ENCODE assay signal across 17 cellular contexts in genomic region chr6:15734118-15734897, GRCh38.
A peak's percentile ranks its signal among the peaks of the same experiment; 100 is the strongest.
DNase-seq lines count a peak whose midpoint lies in the region; ATAC-seq, FAIRE-seq and TF ChIP-seq lines count a peak whose summit lies in the region.
"Had no signal": no experiment of that assay in that cellular context is flagged by ENCODE, and none has a peak within 500 bp of the region (broad histone marks: within the 10 kb centered on the region; RNA-seq: fewer than 3 reads in every experiment).

No MANE protein-coding gene starts in this region.

- no peak overlapping the region for H3K14ac ChIP-seq in H1 (ENCODE audit: insufficient read length)

- no peak for FAIRE-seq in H1 (lab: Jason Lieb, UNC)

- CTCF ChIA-PET in H1 (lab: Charles Lee; ENCODE audit: partially characterized antibody): interaction anchor here (0.6 to 1.4 kb wide), 6 partner anchors 33 to 1357 kb away, joined by 3 to 4 read pairs (median 3); no protein-coding TSS in a partner anchor

- H3K27me3 Mint-ChIP-seq in T-helper 2 cell treated with Interferon-gamma antibody and Interleukin-4, amounts not matched to agents 5 μg/mL and 100 μg/mL, for 36 hours (ENCODE audit: low read depth): no peaks in the 10 kb centered on the region

- peaks cover 8% of the 10 kb centered on the region; the same call in 1 of the 2 replicates for H3K4me1 ChIP-seq in BLaER1
- peaks cover 0 to 4% (median 1%) of the 10 kb centered on the region in 4 experiments; a peak in 3 of 7 replicates for H3K4me1 ChIP-seq in H1 (replicated peaks in 1 of 4; ENCODE audit: control insufficient read depth in 3 of 4, insufficient read depth in 4 of 4, low read length in 3 of 4)

- H4K20me1 ChIP-seq in BLaER1 (no peaks in the 10 kb centered on the region), H1 (replicated peaks in 1 of 2; ENCODE audit: control insufficient read depth in 1 of 2, insufficient read depth in 2 of 2, low read length in 2 of 2) (no peaks in the 10 kb centered on the region)

- H4K91ac ChIP-seq in H1 (replicated peaks; ENCODE audit: insufficient read length, low read length): no peak overlapping the region

- H3K4me3 ChIP-seq in BLaER1 (no peak overlapping the region), H1 (ENCODE audit: extremely low read depth in 1 of 4, insufficient read depth in 2 of 4, low read depth in 3 of 4, low read length in 4 of 4) (no peak overlapping the region)
- no peak overlapping the region for H3K4me3 ChIP-seq in Jurkat, Clone E6-1 (ENCODE audit: low read length)

- no peaks in the 10 kb centered on the region; the same call in 1 of the 2 replicates for H3K23me2 ChIP-seq in H1 (ENCODE audit: low read depth, low read length)

- peak overlapping the region; percentile 87; the same call in 1 of the 2 replicates for H2AFZ ChIP-seq in H1 (ENCODE audit: low read length)

- WGBS in H1 (ENCODE audit: extremely low coverage in 1 of 2, insufficient coverage in 1 of 2, insufficient read length in 1 of 2, insufficient replicate concordance in 2 of 2, low coverage in 1 of 2, low lambda C conversion rate in 2 of 2, missing lambda C conversion rate in 1 of 2), 2 experiments: 88% methylated on average over 13 of the region's 13 CpGs; no CpG with 5 or more reads in 1 of the 2 experiments

- no peak overlapping the region for H3K27ac ChIP-seq in BLaER1
- H3K27ac ChIP-seq in H1 (ENCODE audit: low read depth, low read length): no peak overlapping the region
- H3K27ac ChIP-seq: C4-2B had no signal

- peaks cover 5% of the 10 kb centered on the region for H3K36me3 Mint-ChIP-seq in T-helper 2 cell treated with Interferon-gamma antibody and Interleukin-4, amounts not matched to agents 5 μg/mL and 100 μg/mL, for 36 hours (ENCODE audit: low read depth)

- peak overlapping the region; percentile 37 for H3K27ac Mint-ChIP-seq in T-helper 2 cell treated with Interferon-gamma antibody and Interleukin-4, amounts not matched to agents 5 μg/mL and 100 μg/mL, for 36 hours
- H3K27ac Mint-ChIP-seq: H9, IgD-negative memory B cell had no signal

- H3K27me3 ChIP-seq in BLaER1 (no peaks in the 10 kb centered on the region), H1 (replicated peaks in 1 of 4; ENCODE audit: control insufficient read depth in 3 of 4, extremely low read depth in 1 of 4, insufficient read depth in 3 of 4, low read length in 3 of 4) (no peaks in the 10 kb centered on the region)

- no peak overlapping the region for H3K4ac ChIP-seq in H1 (replicated peaks; ENCODE audit: insufficient read length, low read depth, low read length)

- H4K8ac ChIP-seq in H1 (ENCODE audit: extremely low read depth, insufficient read depth, low read length): no peak overlapping the region

- H3K9me3 Mint-ChIP-seq in T-helper 2 cell treated with Interferon-gamma antibody and Interleukin-4, amounts not matched to agents 5 μg/mL and 100 μg/mL, for 36 hours: peaks cover 5% of the 10 kb centered on the region

- H3K4me1 Mint-ChIP-seq in T-helper 2 cell treated with Interferon-gamma antibody and Interleukin-4, amounts not matched to agents 5 μg/mL and 100 μg/mL, for 36 hours (ENCODE audit: low read depth): peaks cover 42% of the 10 kb centered on the region

- POLR2A ChIA-PET in H1 (lab: Charles Lee; ENCODE audit: partially characterized antibody): no interaction called here

- no peak overlapping the region for H2BK5ac ChIP-seq in H1 (ENCODE audit: low read depth, low read length)

- H3K4me2 ChIP-seq in BLaER1 (0 out of 2 replicates have a peak overlapping the region, but pooled peaks have one; percentile 10), H1 (ENCODE audit: insufficient read depth in 1 of 2, low read depth in 2 of 2, low read length in 2 of 2) (no peak overlapping the region)

- no peak for TF ChIP-seq POLR2A in H1 (IDR thresholded peaks at IDR 0.05; ENCODE audit: control extremely low read depth in 1 of 2, low read depth in 2 of 2, low read length in 2 of 2)

- H3K9me3 ChIP-seq in BLaER1 (no peaks in the 10 kb centered on the region), H1 (ENCODE audit: insufficient read depth in 2 of 2, low read depth in 1 of 2, low read length in 1 of 2) (no peaks in the 10 kb centered on the region)

- H2BK120ac ChIP-seq in H1 (replicated peaks; ENCODE audit: low read depth, low read length): no peak overlapping the region

- no peak overlapping the region for H4K5ac ChIP-seq in H1 (ENCODE audit: insufficient read length, low read depth, low read length)

- no peak overlapping the region for H2BK15ac ChIP-seq in H1 (ENCODE audit: low read length)

- no peak overlapping the region for H2BK20ac ChIP-seq in H1 (ENCODE audit: low read length)

- no peak for ATAC-seq in stimulated activated naive CD8-positive, alpha-beta T cell treated with anti-CD3 and anti-CD28 coated beads, Interleukin-15, Interleukin-2, amounts not matched to agents 100 U/mL and 50 U/mL, for 24 hours
- ATAC-seq: Panc1 had no signal

- no peak overlapping the region for H3K4me3 Mint-ChIP-seq in T-helper 2 cell treated with Interferon-gamma antibody and Interleukin-4, amounts not matched to agents 5 μg/mL and 100 μg/mL, for 36 hours
- H3K4me3 Mint-ChIP-seq: H9, IgD-negative memory B cell had no signal

- no peaks in the 10 kb centered on the region for H3K79me2 ChIP-seq in H1 (ENCODE audit: control insufficient read depth in 1 of 2, insufficient read depth in 2 of 2, low read length in 2 of 2)

- peak; percentile 61 for DNase-seq in Jurkat, Clone E6-1 (ENCODE audit: low read depth, low spot score)
- peak; percentile 23 for DNase-seq in T-helper 2 cell treated with Interferon-gamma antibody and Interleukin-4, amounts not matched to agents 5 μg/mL and 100 μg/mL, for 36 hours (ENCODE audit: low spot score)
- DNase-seq in H1 (ENCODE audit: low read depth in 1 of 2, low spot score in 2 of 2): no peak
- DNase-seq in DMS153 treated with DMSO at 0.1 percent for 48 hours (lab: John Stamatoyannopoulos, UW; ENCODE audit: unreplicated experiment): no peak
- DNase-seq in stimulated activated naive CD8-positive, alpha-beta T cell treated with anti-CD3 and anti-CD28 coated beads, Interleukin-15, Interleukin-2, amounts not matched to agents 100 U/mL and 50 U/mL, for 24 hours: no peak
- DNase-seq in DMS 273 (lab: John Stamatoyannopoulos, UW; ENCODE audit: unreplicated experiment): no peak
- DNase-seq: DMS153, EL, H9, NCI-H1436 treated with DMSO at 0.1 percent for 48 hours, NCI-H2081, NCI-H510A treated with DMSO at 0.1 percent for 48 hours, NCI-H82 had no signal

- H3K18ac ChIP-seq in H1 (ENCODE audit: extremely low read depth, low read length): no peak overlapping the region

- H3K56ac ChIP-seq in H1 (replicated peaks; ENCODE audit: insufficient read length, low read depth, low read length): no peak overlapping the region

- no peaks in the 10 kb centered on the region for H3K36me3 ChIP-seq in BLaER1
- H3K36me3 ChIP-seq in H1 (ENCODE audit: control insufficient read depth in 2 of 4, insufficient read depth in 4 of 4, low read length in 3 of 4): no peaks in the 10 kb centered on the region

- no peaks in the 10 kb centered on the region for H3K79me1 ChIP-seq in H1 (ENCODE audit: low read depth, low read length)

- no peak overlapping the region for H3K23ac ChIP-seq in H1 (ENCODE audit: insufficient read length)

- H2BK12ac ChIP-seq in H1 (ENCODE audit: low read depth, low read length): no peak overlapping the region

- H3K9ac ChIP-seq in BLaER1: no peak overlapping the region
- no peak overlapping the region for H3K9ac ChIP-seq in H1 (replicated peaks in 1 of 4; ENCODE audit: extremely low read depth in 1 of 4, low read depth in 3 of 4, low read length in 3 of 4)

- no peak for TF ChIP-seq CTCF in H1 (IDR thresholded peaks at IDR 0.05; ENCODE audit: control extremely low read depth in 1 of 3, insufficient read depth in 1 of 3, low read depth in 1 of 3, low read length in 3 of 3)

- H2AK5ac ChIP-seq in H1 (ENCODE audit: low read depth, low read length): no peak overlapping the region

- no peak for TF ChIP-seq EP300 in H1 (IDR thresholded peaks at IDR 0.05; ENCODE audit: borderline replicate concordance in 1 of 2, low read depth in 2 of 2, low read length in 2 of 2)

- no peak for TF ChIP-seq RAD21 in H1 (IDR thresholded peaks at IDR 0.05 in 1 of 2, conservative IDR thresholded peaks at IDR 0.05 in 1 of 2; ENCODE audit: low read depth in 2 of 2, low read length in 2 of 2)

TF ChIP-seq in H1, 55 proteins besides CTCF, POLR2A, EP300 and RAD21:
- TF ChIP-seq POU5F1 (IDR thresholded peaks at IDR 0.05; ENCODE audit: low read depth, low read length) (no peak), CHD2 (IDR thresholded peaks at IDR 0.05; ENCODE audit: low read length) (no peak), JUN (IDR thresholded peaks at IDR 0.05; ENCODE audit: low read depth, low read length) (no peak), SP4 (IDR thresholded peaks at IDR 0.05; ENCODE audit: low read length) (no peak)

Comparison
In these comparisons a context has a peak if more than half of its experiments do, and no peak if none do; other contexts are left out.
1. DNase-seq: peak in Jurkat, Clone E6-1 (single experiment) and T-helper 2 cell treated with Interferon-gamma antibody and Interleukin-4, amounts not matched to agents 5 μg/mL and 100 μg/mL, for 36 hours (single experiment); none in H1 (0 of 2), DMS153 treated with DMSO at 0.1 percent for 48 hours (single experiment), stimulated activated naive CD8-positive, alpha-beta T cell treated with anti-CD3 and anti-CD28 coated beads, Interleukin-15, Interleukin-2, amounts not matched to agents 100 U/mL and 50 U/mL, for 24 hours (single experiment) and DMS 273 (single experiment).